Comparison of ENCODE assay signal across 8 cellular contexts in the genomic region with DNA sequence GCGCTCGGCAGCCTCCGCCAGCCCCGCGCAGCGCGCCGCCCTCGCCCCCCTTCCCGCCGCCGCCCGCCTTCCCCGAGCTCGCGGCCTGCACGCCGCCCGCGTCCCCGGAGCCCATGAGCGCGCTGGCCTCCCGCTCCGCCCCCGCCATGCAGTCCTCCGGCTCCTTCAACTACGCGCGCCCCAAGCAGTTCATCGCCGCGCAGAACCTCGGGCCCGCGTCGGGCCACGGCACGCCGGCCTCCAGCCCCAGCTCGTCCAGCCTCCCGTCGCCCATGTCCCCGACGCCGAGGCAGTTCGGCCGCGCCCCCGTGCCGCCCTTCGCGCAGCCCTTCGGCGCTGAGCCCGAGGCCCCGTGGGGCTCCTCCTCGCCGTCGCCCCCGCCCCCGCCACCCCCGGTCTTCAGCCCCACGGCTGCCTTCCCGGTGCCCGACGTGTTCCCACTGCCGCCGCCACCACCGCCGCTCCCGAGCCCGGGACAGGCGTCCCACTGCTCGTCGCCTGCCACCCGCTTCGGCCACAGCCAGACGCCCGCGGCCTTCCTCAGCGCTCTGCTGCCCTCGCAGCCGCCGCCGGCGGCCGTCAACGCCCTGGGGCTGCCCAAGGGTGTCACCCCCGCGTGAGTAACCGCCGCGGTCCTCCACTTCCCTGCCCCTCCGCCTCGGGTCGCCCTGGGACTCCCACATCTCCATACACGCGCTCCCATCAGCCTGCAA.
DNase-seq lines count a peak whose midpoint lies in the region; ATAC-seq and TF ChIP-seq lines count a peak whose summit lies in the region.

No MANE protein-coding gene starts in this region.

- H3K9me3 Mint-ChIP-seq in T-helper 2 cell treated with Interferon-gamma antibody and Interleukin-4, amounts not matched to agents 5 μg/mL and 100 μg/mL, for 36 hours, result no peaks in the 10 kb centered on the region
- no peaks in the 10 kb centered on the region for H3K9me3 Mint-ChIP-seq in natural killer cell treated with Interleukin-12 subunit alpha and Interleukin-12 subunit beta and Interleukin-15 and Interleukin-18, amount 100 ng/mL, for 72 hours

- peaks cover 53% of the 10 kb centered on the region for H3K27me3 Mint-ChIP-seq in T-helper 2 cell treated with Interferon-gamma antibody and Interleukin-4, amounts not matched to agents 5 μg/mL and 100 μg/mL, for 36 hours (ENCODE audit: low read depth)
- peaks cover 6 to 8% of the 10 kb centered on the region in 2 donors for H3K27me3 Mint-ChIP-seq in natural killer cell treated with Interleukin-12 subunit alpha and Interleukin-12 subunit beta and Interleukin-15 and Interleukin-18, amount 100 ng/mL, for 72 hours

- DNase-seq in stimulated activated naive CD4-positive, alpha-beta T cell (lab: John Stamatoyannopoulos, UW), result peak in 4 of 6 experiments; percentile 1 to 6 (median 3)
- no peak for DNase-seq in stimulated activated naive CD4-positive, alpha-beta T cell treated with Interleukin-2 at 50 U/mL for 16 hours (lab: John Stamatoyannopoulos, UW)
- DNase-seq in T-helper 2 cell treated with Interferon-gamma antibody and Interleukin-4, amounts not matched to agents 5 μg/mL and 100 μg/mL, for 36 hours (ENCODE audit: low spot score), result peak; percentile 31
- no peak for DNase-seq in epithelial cell of proximal tubule (ENCODE audit: low read depth)
- DNase-seq in natural killer cell treated with Interleukin-12 subunit alpha and Interleukin-12 subunit beta and Interleukin-15 and Interleukin-18, amount 100 ng/mL, for 72 hours (ENCODE audit: low spot score), result peak; percentile 76
- DNase-seq in NCI-H2196 (lab: John Stamatoyannopoulos, UW; ENCODE audit: unreplicated experiment), result no peak
- DNase-seq in effector CD8-positive, alpha-beta T cell (lab: John Stamatoyannopoulos, UW), result no peak

- H3K36me3 Mint-ChIP-seq in T-helper 2 cell treated with Interferon-gamma antibody and Interleukin-4, amounts not matched to agents 5 μg/mL and 100 μg/mL, for 36 hours (ENCODE audit: low read depth), result peaks cover 9% of the 10 kb centered on the region
- no peaks in the 10 kb centered on the region for H3K36me3 Mint-ChIP-seq in natural killer cell treated with Interleukin-12 subunit alpha and Interleukin-12 subunit beta and Interleukin-15 and Interleukin-18, amount 100 ng/mL, for 72 hours

- H3K27ac Mint-ChIP-seq in T-helper 2 cell treated with Interferon-gamma antibody and Interleukin-4, amounts not matched to agents 5 μg/mL and 100 μg/mL, for 36 hours, result peak overlapping the region; percentile 50
- H3K27ac Mint-ChIP-seq in natural killer cell treated with Interleukin-12 subunit alpha and Interleukin-12 subunit beta and Interleukin-15 and Interleukin-18, amount 100 ng/mL, for 72 hours, result peak overlapping the region; percentile 75 to 85

- H3K4me3 ChIP-seq in epithelial cell of proximal tubule (ENCODE audit: low read depth, low read length), result peak overlapping the region; percentile 54

- TF ChIP-seq CTCF in epithelial cell of proximal tubule (conservative IDR thresholded peaks at IDR 0.05; ENCODE audit: low read depth, low read length), result no peak

- peak overlapping the region; percentile 81 for H3K4me3 Mint-ChIP-seq in T-helper 2 cell treated with Interferon-gamma antibody and Interleukin-4, amounts not matched to agents 5 μg/mL and 100 μg/mL, for 36 hours
- peak overlapping the region; percentile 97 for H3K4me3 Mint-ChIP-seq in natural killer cell treated with Interleukin-12 subunit alpha and Interleukin-12 subunit beta and Interleukin-15 and Interleukin-18, amount 100 ng/mL, for 72 hours

- peaks cover 26% of the 10 kb centered on the region for H3K4me1 Mint-ChIP-seq in T-helper 2 cell treated with Interferon-gamma antibody and Interleukin-4, amounts not matched to agents 5 μg/mL and 100 μg/mL, for 36 hours (ENCODE audit: low read depth)
- peaks cover 12 to 23% of the 10 kb centered on the region in 2 donors for H3K4me1 Mint-ChIP-seq in natural killer cell treated with Interleukin-12 subunit alpha and Interleukin-12 subunit beta and Interleukin-15 and Interleukin-18, amount 100 ng/mL, for 72 hours (ENCODE audit: low read depth in 2 of 2)

- ATAC-seq in natural killer cell treated with Interleukin-12 subunit alpha and Interleukin-12 subunit beta and Interleukin-15 and Interleukin-18, amount 100 ng/mL, for 72 hours, result peak; percentile 85 to 88
- ATAC-seq in GM18517 (IDR thresholded peaks at IDR 0.05; ENCODE audit: unreplicated experiment), result no peak

Comparison
In these comparisons a context has a peak if more than half of its experiments do, and no peak if none do; other contexts are left out.
1. DNase-seq: peak in stimulated activated naive CD4-positive, alpha-beta T cell (4 of 6), T-helper 2 cell treated with Interferon-gamma antibody and Interleukin-4, amounts not matched to agents 5 μg/mL and 100 μg/mL, for 36 hours (single experiment) and natural killer cell treated with Interleukin-12 subunit alpha and Interleukin-12 subunit beta and Interleukin-15 and Interleukin-18, amount 100 ng/mL, for 72 hours (single experiment); none in stimulated activated naive CD4-positive, alpha-beta T cell treated with Interleukin-2 at 50 U/mL for 16 hours (single experiment), epithelial cell of proximal tubule (single experiment), NCI-H2196 (single experiment) and effector CD8-positive, alpha-beta T cell (single experiment).